ENCODE assay signal across 23 cellular contexts in the genomic region with DNA sequence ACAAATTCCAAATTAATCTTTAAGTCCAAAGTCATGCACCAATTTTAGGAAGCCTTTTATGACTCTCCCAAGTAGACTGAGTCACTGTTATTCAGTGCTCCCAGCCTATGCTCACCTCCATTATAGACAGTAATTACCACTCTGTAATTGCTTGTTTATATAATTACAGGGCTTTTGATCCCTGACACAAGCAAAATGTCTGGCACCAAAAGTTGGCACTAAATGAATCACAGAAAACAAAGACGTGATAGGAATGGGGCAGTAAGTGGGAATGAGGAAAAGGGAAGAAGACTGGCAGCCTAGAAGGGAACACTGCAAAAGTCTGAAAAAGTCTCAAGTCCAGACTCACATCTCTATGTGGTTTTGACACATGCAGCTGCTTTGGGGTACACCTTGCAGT.
DNase-seq lines count a peak whose midpoint lies in the region; ATAC-seq, FAIRE-seq and TF ChIP-seq lines count a peak whose summit lies in the region.
"Had no signal": no experiment of that assay in that cellular context is flagged by ENCODE, and none has a peak within 500 bp of the region (broad histone marks: within the 10 kb centered on the region; RNA-seq: fewer than 3 reads in every experiment).

No MANE protein-coding gene starts in this region.

- TF ChIP-seq CTCF in glutamatergic neuron (IDR thresholded peaks at IDR 0.05; ENCODE audit: partially characterized antibody, unreplicated experiment), result no peak

- H3K36me3 Mint-ChIP-seq in glutamatergic neuron (ENCODE audit: unreplicated experiment), result peaks cover 11% of the 10 kb centered on the region

- FAIRE-seq in urothelium cell line (lab: Jason Lieb, UNC), result peak; percentile 30
- FAIRE-seq: GM12891, H1, HTR-8/SVneo had no signal

- peak overlapping the region; percentile 86 for H3K27ac Mint-ChIP-seq in glutamatergic neuron (ENCODE audit: unreplicated experiment)
- H3K27ac Mint-ChIP-seq: CD4-positive, alpha-beta T cell had no signal

- peaks cover 13% of the 10 kb centered on the region for H3K27me3 Mint-ChIP-seq in glutamatergic neuron (ENCODE audit: unreplicated experiment)
- H3K27me3 Mint-ChIP-seq: CD4-positive, alpha-beta T cell had no signal

- DNase-seq in NCI-H1417 (lab: John Stamatoyannopoulos, UW) (peak in 2 of 3 experiments; percentile 13 to 69), NCI-H1417 treated with DMSO at 0.1 percent for 48 hours (lab: John Stamatoyannopoulos, UW) (no peak), NCI-H774 (lab: John Stamatoyannopoulos, UW) (peak; percentile 28), glutamatergic neuron (no peak), urothelium cell line (ENCODE audit: low spot score) (no peak), SIG-M5 (lab: John Stamatoyannopoulos, UW) (no peak)
- DNase-seq: ACHN; Caco-2; CD4-positive, alpha-beta T cell; DND-41; KG1; NCI-H1436; NCI-H187 treated with DMSO at 0.1 percent for 48 hours; NCI-H2107; NCI-H446 treated with DMSO at 0.1 percent for 48 hours; NCI-H82 had no signal

- peaks cover 39% of the 10 kb centered on the region for H3K4me1 Mint-ChIP-seq in glutamatergic neuron (ENCODE audit: low read depth, unreplicated experiment)

- peaks cover 19% of the 10 kb centered on the region for H3K9me3 Mint-ChIP-seq in glutamatergic neuron (ENCODE audit: unreplicated experiment)
- H3K9me3 Mint-ChIP-seq: CD4-positive, alpha-beta T cell had no signal

- ATAC-seq in GM21381 (IDR thresholded peaks at IDR 0.05; ENCODE audit: unreplicated experiment), result no peak
- no peak for ATAC-seq in GM18873 (IDR thresholded peaks at IDR 0.05; ENCODE audit: low FRiP score, unreplicated experiment)
- ATAC-seq: HCT116, Right ventricle myocardium inferior had no signal

- no peak overlapping the region for H3K4me3 Mint-ChIP-seq in glutamatergic neuron (ENCODE audit: unreplicated experiment)
- H3K4me3 Mint-ChIP-seq: CD4-positive, alpha-beta T cell had no signal

Comparison
In these comparisons a context has a peak if more than half of its experiments do, and no peak if none do; other contexts are left out.
1. DNase-seq: peak in NCI-H1417 (2 of 3) and NCI-H774 (single experiment); none in NCI-H1417 treated with DMSO at 0.1 percent for 48 hours (single experiment), glutamatergic neuron (single experiment), urothelium cell line (single experiment) and SIG-M5 (single experiment).